Comparison of ENCODE assay signal across 10 cellular contexts in the genomic region with DNA sequence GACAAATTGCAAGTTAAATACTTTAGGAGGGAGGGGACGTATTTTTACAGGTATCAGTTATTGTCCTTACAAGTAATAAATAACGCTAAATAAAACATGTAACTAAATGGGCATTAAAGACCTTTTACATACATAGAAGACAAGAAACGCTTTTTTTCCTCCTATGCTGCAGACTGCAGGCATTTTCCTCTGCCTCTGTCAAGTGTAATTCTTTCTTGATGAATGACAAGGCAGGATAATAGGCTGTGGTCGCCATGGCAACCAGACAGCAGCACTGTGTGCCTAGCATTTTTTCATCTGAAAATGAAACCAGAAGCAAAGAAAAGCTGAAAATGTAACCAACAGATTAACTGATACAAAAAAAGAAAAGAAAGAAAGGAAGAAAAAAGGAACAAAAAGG. TPM values are rescaled to one million over a fixed set of nuclear protein-coding genes. Genes with fewer than 3 reads are reported as not detected.
A peak's percentile ranks its signal among the peaks of the same experiment; 100 is the strongest.
DNase-seq lines count a peak whose midpoint lies in the region; ATAC-seq and TF ChIP-seq lines count a peak whose summit lies in the region.
"Had no signal": no experiment of that assay in that cellular context is flagged by ENCODE, and none has a peak within 500 bp of the region (broad histone marks: within the 10 kb centered on the region; RNA-seq: fewer than 3 reads in every experiment).

No MANE protein-coding gene starts in this region.

- no peaks in the 10 kb centered on the region for H3K27me3 ChIP-seq in Peyer's patch
- H3K27me3 ChIP-seq in trophoblast cell (ENCODE audit: insufficient read depth, low read length), result no peaks in the 10 kb centered on the region
- H3K27me3 ChIP-seq: BLaER1 treated with 17β-estradiol and CSF1 and Interleukin-3, amounts not matched to agents 10 nM and 100 nM had no signal

- H3K27ac ChIP-seq in Peyer's patch (no peak overlapping the region), trophoblast cell (ENCODE audit: low read depth, low read length) (peak overlapping the region; percentile 51)
- H3K27ac ChIP-seq: BLaER1 treated with 17β-estradiol and CSF1 and Interleukin-3, amounts not matched to agents 10 nM and 100 nM had no signal

- no peaks in the 10 kb centered on the region for H3K36me3 Mint-ChIP-seq in natural killer cell treated with Interleukin-12 subunit alpha and Interleukin-12 subunit beta and Interleukin-15 and Interleukin-18, amount 100 ng/mL, for 72 hours

- peaks cover 2% of the 10 kb centered on the region for H3K79me2 ChIP-seq in trophoblast cell (ENCODE audit: control insufficient read depth, insufficient read depth, low read length, poor library complexity)

- no peak overlapping the region for H4K12ac ChIP-seq in trophoblast cell (ENCODE audit: low read depth, low read length)

- H2AK5ac ChIP-seq in trophoblast cell (ENCODE audit: low read length), result no peak overlapping the region

- no peaks in the 10 kb centered on the region for H3K4me1 Mint-ChIP-seq in natural killer cell treated with Interleukin-12 subunit alpha and Interleukin-12 subunit beta and Interleukin-15 and Interleukin-18, amount 100 ng/mL, for 72 hours (ENCODE audit: low read depth in 2 of 2)

- H3K4me1 ChIP-seq in Peyer's patch, result no peaks in the 10 kb centered on the region
- H3K4me1 ChIP-seq in trophoblast cell (ENCODE audit: control insufficient read depth in 1 of 2, insufficient read depth in 2 of 2, low read length in 2 of 2), result peaks cover 5% of the 10 kb centered on the region in 2 experiments

- no peak overlapping the region for H2BK120ac ChIP-seq in trophoblast cell (ENCODE audit: insufficient read depth, low read length, poor library complexity)

- no peak overlapping the region for H3K27ac Mint-ChIP-seq in natural killer cell treated with Interleukin-12 subunit alpha and Interleukin-12 subunit beta and Interleukin-15 and Interleukin-18, amount 100 ng/mL, for 72 hours

- TF ChIP-seq POLR2A in Peyer's patch (IDR thresholded peaks at IDR 0.05), result no peak

- H2AFZ ChIP-seq in trophoblast cell (ENCODE audit: insufficient read depth, low read length, poor library complexity), result no peak overlapping the region

- H3K79me1 ChIP-seq in trophoblast cell (ENCODE audit: low read length), result peaks cover 6% of the 10 kb centered on the region

- H3K27me3 Mint-ChIP-seq in natural killer cell treated with Interleukin-12 subunit alpha and Interleukin-12 subunit beta and Interleukin-15 and Interleukin-18, amount 100 ng/mL, for 72 hours, result peaks cover 12 to 38% of the 10 kb centered on the region in 2 donors

- no peaks in the 10 kb centered on the region for H3K36me3 ChIP-seq in Peyer's patch
- H3K36me3 ChIP-seq in trophoblast cell (ENCODE audit: control insufficient read depth in 1 of 2, insufficient read depth in 2 of 2, low read length in 2 of 2), result no peaks in the 10 kb centered on the region
- H3K36me3 ChIP-seq: BLaER1 treated with 17β-estradiol and CSF1 and Interleukin-3, amounts not matched to agents 10 nM and 100 nM had no signal

- no peak overlapping the region for H3K14ac ChIP-seq in trophoblast cell (ENCODE audit: low read length)

- H3K9me3 ChIP-seq in Peyer's patch (no peaks in the 10 kb centered on the region), trophoblast cell (ENCODE audit: insufficient read depth, low read depth, low read length) (peaks cover 2% of the 10 kb centered on the region)

- WGBS in trophoblast cell (ENCODE audit: extremely low coverage, insufficient coverage, insufficient read length), result no CpG with 5 or more reads among the region's 4 CpGs

- no peak for ATAC-seq in natural killer cell treated with Interleukin-12 subunit alpha and Interleukin-12 subunit beta and Interleukin-15 and Interleukin-18, amount 100 ng/mL, for 72 hours
- ATAC-seq: left colon had no signal

- H4K8ac ChIP-seq in trophoblast cell (ENCODE audit: low read depth, low read length), result no peak overlapping the region

- H3K4me3 ChIP-seq in Peyer's patch, result no peak overlapping the region
- no peak overlapping the region for H3K4me3 ChIP-seq in trophoblast cell (ENCODE audit: low read depth, low read length)
- H3K4me3 ChIP-seq: BLaER1 treated with 17β-estradiol and CSF1 and Interleukin-3, amounts not matched to agents 10 nM and 100 nM had no signal

- H3K4ac ChIP-seq in trophoblast cell (ENCODE audit: low read depth, low read length), result no peak overlapping the region

- no peak overlapping the region for H4K91ac ChIP-seq in trophoblast cell (ENCODE audit: low read depth, low read length)

- no peak overlapping the region for H2BK5ac ChIP-seq in trophoblast cell (ENCODE audit: low read depth, low read length, poor library complexity)

- no peak overlapping the region for H3K9ac ChIP-seq in trophoblast cell (ENCODE audit: low read length)
- H3K9ac ChIP-seq: BLaER1 treated with 17β-estradiol and CSF1 and Interleukin-3, amounts not matched to agents 10 nM and 100 nM had no signal

- no peak overlapping the region for H2BK12ac ChIP-seq in trophoblast cell (ENCODE audit: low read length)

- H3K4me3 Mint-ChIP-seq in natural killer cell treated with Interleukin-12 subunit alpha and Interleukin-12 subunit beta and Interleukin-15 and Interleukin-18, amount 100 ng/mL, for 72 hours, result no peak overlapping the region

- no peaks in the 10 kb centered on the region for H3K9me3 Mint-ChIP-seq in natural killer cell treated with Interleukin-12 subunit alpha and Interleukin-12 subunit beta and Interleukin-15 and Interleukin-18, amount 100 ng/mL, for 72 hours

- H3K4me2 ChIP-seq in trophoblast cell (ENCODE audit: low read length), result peak overlapping the region; percentile 36
- H3K4me2 ChIP-seq: BLaER1 treated with 17β-estradiol and CSF1 and Interleukin-3, amounts not matched to agents 10 nM and 100 nM had no signal

- H3K18ac ChIP-seq in trophoblast cell (ENCODE audit: low read length), result no peak overlapping the region

- no peak for TF ChIP-seq CTCF in Peyer's patch (IDR thresholded peaks at IDR 0.05)

- DNase-seq in NOMO-1 (lab: John Stamatoyannopoulos, UW; ENCODE audit: unreplicated experiment in 2 of 2), result peak; percentile 0 to 16
- no peak for DNase-seq in NOMO-1 treated with dmso at 0.1 percent for 144 hours (lab: John Stamatoyannopoulos, UW; ENCODE audit: unreplicated experiment)
- DNase-seq in Peyer's patch, result peak in 2 of 3 donors; percentile 16 to 46
- peak; percentile 91 for DNase-seq in fibroblast of the conjunctiva (ENCODE audit: low read depth)
- peak; percentile 79 to 91 for DNase-seq in trophoblast cell
- no peak for DNase-seq in natural killer cell treated with Interleukin-12 subunit alpha and Interleukin-12 subunit beta and Interleukin-15 and Interleukin-18, amount 100 ng/mL, for 72 hours (ENCODE audit: low spot score)
- no peak for DNase-seq in activated gamma-delta T cell (lab: John Stamatoyannopoulos, UW)
- DNase-seq in Kasumi-1 (lab: John Stamatoyannopoulos, UW), result no peak

- H3K23ac ChIP-seq in trophoblast cell (ENCODE audit: low read length), result no peak overlapping the region

RNA-seq across cellular contexts. Expression of a gene that starts 46.1 kb away (rescaled TPM):
- total RNA-seq in Peyer's patch, result not detected
- not detected in 2 replicates for polyA plus RNA-seq in trophoblast cell (2013)
- not detected for total RNA-seq in natural killer cell treated with Interleukin-12 subunit alpha and Interleukin-12 subunit beta and Interleukin-15 and Interleukin-18, amount 100 ng/mL, for 72 hours
- total RNA-seq: left colon had no signal

Comparison
In these comparisons a context has a peak if more than half of its experiments do, and no peak if none do; other contexts are left out.
1. DNase-seq: peak in NOMO-1 (2 of 2), Peyer's patch (2 of 3), fibroblast of the conjunctiva (single experiment) and trophoblast cell (2 of 2); none in NOMO-1 treated with dmso at 0.1 percent for 144 hours (single experiment), natural killer cell treated with Interleukin-12 subunit alpha and Interleukin-12 subunit beta and Interleukin-15 and Interleukin-18, amount 100 ng/mL, for 72 hours (single experiment), activated gamma-delta T cell (single experiment) and Kasumi-1 (0 of 2).